ENCODE assay signal across 11 cellular contexts in the genomic region with DNA sequence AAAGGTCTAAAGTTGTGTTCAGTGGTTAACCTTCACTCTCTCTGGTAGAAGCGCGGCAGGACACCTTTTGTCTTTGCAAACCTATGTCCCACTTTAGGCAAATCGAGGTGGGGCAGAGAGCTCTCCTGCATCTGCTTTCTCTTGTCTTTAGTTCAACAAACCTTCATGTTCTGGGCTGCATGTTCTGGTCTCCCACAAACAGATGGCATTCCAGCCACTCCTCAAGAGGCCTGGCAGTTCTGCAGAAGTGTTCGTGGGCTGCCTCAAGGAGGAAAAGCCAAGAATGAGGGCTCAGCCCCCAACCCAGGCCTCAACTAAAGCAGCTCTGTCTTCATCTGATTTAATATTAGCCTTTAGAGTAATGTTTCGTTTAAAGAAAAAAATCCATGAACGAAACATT.
"Had no signal": no experiment of that assay in that cellular context is flagged by ENCODE, and none has a peak within 500 bp of the region (broad histone marks: within the 10 kb centered on the region; RNA-seq: fewer than 3 reads in every experiment).

No MANE protein-coding gene starts in this region.

- H3K27ac ChIP-seq: GM23248 had no signal

- H2AFZ ChIP-seq: GM23248, GM23338 had no signal

- ATAC-seq: GM23338, HCT116 had no signal

- DNase-seq: GM23248, GOT3, H7, H9, HCEC 1CT, HFFc6 had no signal

- FAIRE-seq: H1, H54 had no signal

- H3K4me3 ChIP-seq: GM23248, GM23338, HAP-1 had no signal

- H3K9me3 ChIP-seq: HAP-1 had no signal

- H3K4me2 ChIP-seq: GM23338 had no signal

- H3K9ac ChIP-seq: GM23248 had no signal

- H3K36me3 ChIP-seq: HAP-1 had no signal

- H3K4me1 ChIP-seq: HAP-1 had no signal
